In the genomic region with DNA sequence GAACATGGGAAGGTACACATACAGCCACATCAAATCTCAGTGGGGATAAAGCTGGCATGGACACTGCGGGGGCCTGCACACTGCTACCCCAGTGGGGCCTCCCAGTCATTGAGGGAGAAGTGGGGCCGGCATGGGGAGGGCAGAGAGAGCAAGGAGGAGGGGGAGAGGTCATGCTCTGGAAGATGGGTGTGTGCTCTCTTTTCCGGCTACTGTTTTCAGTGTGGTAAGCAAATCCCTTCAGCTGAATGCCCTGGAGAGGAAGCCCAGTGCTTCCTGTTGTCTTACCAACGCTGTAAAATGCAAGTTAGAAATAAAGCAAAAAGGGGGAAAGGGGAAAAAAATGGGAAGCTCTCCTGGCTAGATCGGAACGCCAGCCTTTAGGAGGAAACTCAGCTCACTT, we compare ENCODE assay signal across 17 cellular contexts. TPM values are rescaled to one million over a fixed set of nuclear protein-coding genes. Genes with fewer than 3 reads are reported as not detected.
DNase-seq lines count a peak whose midpoint lies in the region; ATAC-seq and TF ChIP-seq lines count a peak whose summit lies in the region.
"Had no signal": no experiment of that assay in that cellular context is flagged by ENCODE, and none has a peak within 500 bp of the region (broad histone marks: within the 10 kb centered on the region; RNA-seq: fewer than 3 reads in every experiment).

No MANE protein-coding gene starts in this region.

- POLR2A ChIA-PET in activated CD4-positive, alpha-beta T cell treated with anti-CD3 and anti-CD28 coated beads for 36 hours (lab: Charles Lee), result no interaction called here
- POLR2A ChIA-PET in OCI-LY7 (lab: Charles Lee), result interaction anchor here (0.9 to 1.3 kb wide), 2 partner anchors 18 to 34 kb away, joined by 3 read pairs; no protein-coding TSS in a partner anchor

- H3K4me1 ChIP-seq in OCI-LY7 (ENCODE audit: insufficient read depth, low read length, poor library complexity, severe bottlenecking) (peaks cover 10% of the 10 kb centered on the region), heart left ventricle (peaks cover 0 to 31% (median 1%) of the 10 kb centered on the region in 12 donors), neutrophil (ENCODE audit: control insufficient read depth in 1 of 2, insufficient read depth in 1 of 2, low read depth in 1 of 2, low read length in 1 of 2) (peaks cover 7 to 15% of the 10 kb centered on the region in 2 experiments)

- H3K36me3 ChIP-seq in OCI-LY7 (ENCODE audit: insufficient read depth, low read length), result no peaks in the 10 kb centered on the region
- no peaks in the 10 kb centered on the region for H3K36me3 ChIP-seq in heart left ventricle
- no peaks in the 10 kb centered on the region for H3K36me3 ChIP-seq in neutrophil

- TF ChIP-seq POLR2A in heart left ventricle (IDR thresholded peaks at IDR 0.05), result no peak

- WGBS in heart left ventricle, 4 donors, result 30 to 35% (median 34%) methylated on average over 6 of the region's 6 CpGs

- no peak overlapping the region for H3K4me3 Mint-ChIP-seq in activated CD4-positive, alpha-beta T cell treated with anti-CD3 and anti-CD28 coated beads for 36 hours
- H3K4me3 Mint-ChIP-seq: type B pancreatic cell had no signal

- no TSS peak for BruUV-seq in OCI-LY7 (replicated peaks; lab: Mats Ljungman, UMichigan)

- H3K9me2 ChIP-seq in OCI-LY7 (ENCODE audit: insufficient read depth, low read length), result no peaks in the 10 kb centered on the region

- CTCF ChIA-PET in activated CD4-positive, alpha-beta T cell treated with anti-CD3 and anti-CD28 coated beads for 36 hours (lab: Charles Lee), result interaction anchor here (0.6 to 1.2 kb wide), 5 partner anchors 15 to 1283 kb away, joined by 3 to 4 read pairs (median 3); no protein-coding TSS in a partner anchor
- CTCF ChIA-PET in OCI-LY7 (lab: Charles Lee; ENCODE audit: unreplicated experiment), result no interaction called here

- no peaks in the 10 kb centered on the region for H3K36me3 Mint-ChIP-seq in activated CD4-positive, alpha-beta T cell treated with anti-CD3 and anti-CD28 coated beads for 36 hours (ENCODE audit: low read depth)
- H3K36me3 Mint-ChIP-seq: type B pancreatic cell had no signal

- H3K27me3 ChIP-seq in heart left ventricle (peaks cover 0 to 3% (median 0%) of the 10 kb centered on the region in 9 donors), neutrophil (no peaks in the 10 kb centered on the region)

- H3K9me3 Mint-ChIP-seq in activated CD4-positive, alpha-beta T cell treated with anti-CD3 and anti-CD28 coated beads for 36 hours (ENCODE audit: low read depth), result no peaks in the 10 kb centered on the region
- H3K9me3 Mint-ChIP-seq: type B pancreatic cell had no signal

- no peaks in the 10 kb centered on the region for H4K20me1 ChIP-seq in OCI-LY7 (ENCODE audit: insufficient read depth, low read length)

- peak overlapping the region; percentile 64 for H2AFZ ChIP-seq in OCI-LY7 (ENCODE audit: low read length)

- H3K4me2 ChIP-seq in OCI-LY7 (ENCODE audit: low read length), result peak overlapping the region; percentile 30

- peak overlapping the region; percentile 64 for H3K27ac Mint-ChIP-seq in activated CD4-positive, alpha-beta T cell treated with anti-CD3 and anti-CD28 coated beads for 36 hours
- H3K27ac Mint-ChIP-seq: type B pancreatic cell had no signal

- peaks cover 13% of the 10 kb centered on the region for H3K4me1 Mint-ChIP-seq in activated CD4-positive, alpha-beta T cell treated with anti-CD3 and anti-CD28 coated beads for 36 hours

- TF ChIP-seq CTCF in OCI-LY7 (conservative IDR thresholded peaks at IDR 0.05; ENCODE audit: low read length) (no peak), heart left ventricle (IDR thresholded peaks at IDR 0.05) (no peak), neutrophil (IDR thresholded peaks at IDR 0.05) (no peak)

- no peaks in the 10 kb centered on the region for H3K9me3 ChIP-seq in OCI-LY7 (ENCODE audit: low read length)
- no peaks in the 10 kb centered on the region for H3K9me3 ChIP-seq in heart left ventricle
- no peaks in the 10 kb centered on the region for H3K9me3 ChIP-seq in neutrophil

- H3K27ac ChIP-seq in OCI-LY7 (ENCODE audit: low read depth, low read length, poor library complexity, severe bottlenecking) (no peak overlapping the region), heart left ventricle (peak overlapping the region in 8 of 12 donors; percentile 37 to 76 (median 52)), neutrophil (peak overlapping the region; percentile 44)
- H3K27ac ChIP-seq: VCaP had no signal

- no peaks in the 10 kb centered on the region for H3K79me2 ChIP-seq in OCI-LY7 (ENCODE audit: insufficient read depth, low read depth, low read length)

- intact Hi-C loops in activated CD4-positive, alpha-beta T cell treated with anti-CD3 and anti-CD28 coated beads for 36 hours (cut with DNase I, micrococcal nuclease), result no loop called here
- intact Hi-C loops in OCI-LY7 (cut with micrococcal nuclease; ENCODE audit: unreplicated experiment), result no loop called here
- intact Hi-C loops in heart left ventricle (cut with DNase I), result loop anchor here in 1 of 10 donors (5.0 kb wide), 2 partner anchors 38 to 58 kb away; no protein-coding TSS in a partner anchor

- DNase-seq in activated CD4-positive, alpha-beta T cell treated with anti-CD3 and anti-CD28 coated beads for 36 hours, result no peak
- DNase-seq in activated CD4-positive, alpha-beta T cell treated with anti-CD3 and anti-CD28 coated beads for 1 hour, result no peak
- DNase-seq in OCI-LY7 (ENCODE audit: low spot score) (peak; percentile 48), heart left ventricle (peak in 1 of 5 donors; percentile 26), glomerular visceral epithelial cell (ENCODE audit: extremely low spot score) (no peak), NCI-H2171 treated with DMSO at 0.1 percent for 48 hours (lab: John Stamatoyannopoulos, UW) (no peak)
- DNase-seq: 8988T; activated gamma-delta T cell; central memory CD4-positive, alpha-beta T cell; DMS79 treated with DMSO at 0.1 percent for 48 hours; NCI-H187 treated with DMSO at 0.1 percent for 48 hours; NCI-H774 had no signal

- no peak for ATAC-seq in activated CD4-positive, alpha-beta T cell treated with anti-CD3 and anti-CD28 coated beads for 36 hours
- ATAC-seq in heart left ventricle (peak; percentile 47 to 85 (median 78)), GM21737 (IDR thresholded peaks at IDR 0.05; ENCODE audit: unreplicated experiment) (no peak)
- ATAC-seq: esophagus mucosa had no signal

- no peaks in the 10 kb centered on the region for H3K27me3 Mint-ChIP-seq in activated CD4-positive, alpha-beta T cell treated with anti-CD3 and anti-CD28 coated beads for 36 hours

- H3K4me3 ChIP-seq in OCI-LY7 (ENCODE audit: low read depth, low read length, poor library complexity, severe bottlenecking) (no peak overlapping the region), heart left ventricle (no peak overlapping the region), neutrophil (ENCODE audit: low read depth in 1 of 2, low read length in 1 of 2) (no peak overlapping the region)

RNA-seq across cellular contexts. Expression of a gene that starts 30.8 kb away (rescaled TPM):
- 10 to 100 TPM; 19.6 to 19.7 TPM for total RNA-seq in activated CD4-positive, alpha-beta T cell treated with anti-CD3 and anti-CD28 coated beads for 36 hours
- 0.51 and 1.1 TPM in 2 replicates for total RNA-seq in OCI-LY7 (2014; rRNA removed; shearing (Covaris generic))
- 3.7 and 3.8 TPM in 2 replicates for total RNA-seq in OCI-LY7 (2022)
- 10 to 100 TPM in 1 of 9 donors, 1 to 10 TPM in 8; 2.1 to 23.8 (median 3.4) TPM for total RNA-seq in heart left ventricle
- polyA plus RNA-seq in heart left ventricle, result 1 to 10 TPM; 1.4 to 2.6 TPM

RNA-seq across cellular contexts. Expression of a gene that starts 41.7 kb away (rescaled TPM):
- total RNA-seq in activated CD4-positive, alpha-beta T cell treated with anti-CD3 and anti-CD28 coated beads for 36 hours, result 1 to 10 TPM; 4.7 to 5.6 TPM
- total RNA-seq in OCI-LY7 (2014; rRNA removed; shearing (Covaris generic)), result 1.9 and 3.3 TPM in 2 replicates
- total RNA-seq in OCI-LY7 (2022), result 5.7 and 6.3 TPM in 2 replicates
- total RNA-seq in heart left ventricle, result 1 to 10 TPM in 7 of 9 donors, under 1 TPM in 2; 0.81 to 2.8 (median 1.4) TPM
- 1 to 10 TPM in 1 of 2 donors, under 1 TPM in 1; 0.57 to 1.0 TPM for polyA plus RNA-seq in heart left ventricle

RNA-seq across cellular contexts. Expression of a gene that starts 41.8 kb away (rescaled TPM):
- total RNA-seq in activated CD4-positive, alpha-beta T cell treated with anti-CD3 and anti-CD28 coated beads for 36 hours, result 10 to 100 TPM; 37.8 to 42.2 TPM
- total RNA-seq in OCI-LY7 (2014; rRNA removed; shearing (Covaris generic)), result 24.1 and 24.9 TPM in 2 replicates
- 31.5 and 32.4 TPM in 2 replicates for total RNA-seq in OCI-LY7 (2022)
- total RNA-seq in heart left ventricle, result 10 to 100 TPM; 16.6 to 21.2 (median 18.8) TPM
- 10 to 100 TPM in 1 of 2 donors, 1 to 10 TPM in 1; 8.3 to 10.7 TPM for polyA plus RNA-seq in heart left ventricle

Comparison
In these comparisons a context has a peak if more than half of its experiments do, and no peak if none do; other contexts are left out.
1. ATAC-seq: peak in heart left ventricle (4 of 4); none in activated CD4-positive, alpha-beta T cell treated with anti-CD3 and anti-CD28 coated beads for 36 hours (single experiment) and GM21737 (single experiment).